ENCODE assay signal across 8 cellular contexts in the genomic region with DNA sequence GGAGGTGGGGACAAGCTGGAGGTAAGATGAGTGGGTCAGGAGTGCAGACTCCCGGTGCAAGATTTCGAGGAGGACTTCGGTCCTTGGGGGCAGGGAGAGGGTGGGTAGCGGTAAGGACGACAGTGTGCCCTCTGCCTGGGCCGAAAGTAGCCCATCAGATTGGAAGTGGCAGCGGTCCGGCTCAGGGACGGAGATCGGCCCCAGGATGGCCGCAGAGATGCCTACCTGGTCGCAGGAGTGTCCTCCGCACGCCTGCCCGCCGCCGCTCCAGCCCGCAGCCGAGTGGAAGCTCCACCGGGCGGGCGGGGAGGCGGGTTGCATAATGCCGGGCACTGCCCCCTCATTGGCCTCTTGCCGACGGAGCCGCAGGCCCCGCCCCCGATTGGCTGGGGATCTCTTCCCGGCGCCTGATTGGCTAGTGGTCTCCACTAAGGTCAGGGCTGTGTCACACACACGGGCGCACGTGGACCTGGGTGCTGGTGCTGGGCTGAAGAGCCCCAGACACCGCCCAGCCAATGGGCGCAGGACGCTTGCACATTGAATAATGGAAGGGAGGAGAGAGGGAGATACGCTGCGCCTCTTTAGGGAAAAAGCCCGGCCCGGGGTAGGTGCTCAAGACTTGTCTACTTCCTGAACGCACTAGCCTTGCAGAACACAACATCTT. TPM values are rescaled to one million over a fixed set of nuclear protein-coding genes. Genes with fewer than 3 reads are reported as not detected.
DNase-seq lines count a peak whose midpoint lies in the region; ATAC-seq and TF ChIP-seq lines count a peak whose summit lies in the region.

TSS of gene PER1 (minus strand) at position 293 of the 664 bp plus-strand sequence. CDS start 1,698 bp downstream, outside the sequence.

- no peak for TF ChIP-seq CTCF in Loucy (conservative IDR thresholded peaks at IDR 0.05; ENCODE audit: low read length)
- TF ChIP-seq CTCF in neural progenitor cell (IDR thresholded peaks at IDR 0.05) = no peak

- H3K4me1 Mint-ChIP-seq in activated naive CD4-positive, alpha-beta T cell treated with anti-CD3 and anti-CD28 coated beads for 36 hours (ENCODE audit: low read depth) = peaks cover 43% of the 10 kb centered on the region
- H3K4me1 Mint-ChIP-seq in neural progenitor cell = peaks cover 21% of the 10 kb centered on the region

- H3K79me2 ChIP-seq in Loucy (ENCODE audit: insufficient read depth, low read length) (peaks cover 11% of the 10 kb centered on the region; the same call in 1 of the 2 replicates), neural progenitor cell (ENCODE audit: low read depth) (no peaks in the 10 kb centered on the region)

- H3K27me3 Mint-ChIP-seq in activated naive CD4-positive, alpha-beta T cell treated with anti-CD3 and anti-CD28 coated beads for 36 hours (ENCODE audit: low read depth) = no peaks in the 10 kb centered on the region
- peaks cover 13% of the 10 kb centered on the region for H3K27me3 Mint-ChIP-seq in neural progenitor cell (ENCODE audit: insufficient read depth, low read depth)

- H3K4me3 Mint-ChIP-seq in activated naive CD4-positive, alpha-beta T cell treated with anti-CD3 and anti-CD28 coated beads for 36 hours = peak within 1 kb of the TSS; percentile 84
- no peak within 1 kb of the TSS for H3K4me3 Mint-ChIP-seq in neural progenitor cell

- H3K27ac ChIP-seq in neural progenitor cell = no peak within 1 kb of the TSS

- H3K4me3 ChIP-seq in GM08714 (ENCODE audit: low read length) = peak within 1 kb of the TSS; percentile 73
- H3K4me3 ChIP-seq in Loucy (ENCODE audit: low read length, poor library complexity, severe bottlenecking) = peak within 1 kb of the TSS; percentile 87
- peak within 1 kb of the TSS; percentile 69 for H3K4me3 ChIP-seq in neural progenitor cell

- intact Hi-C loops in activated naive CD4-positive, alpha-beta T cell treated with anti-CD3 and anti-CD28 coated beads for 36 hours (cut with micrococcal nuclease) = loop anchor here (1.0 to 10.0 kb wide), 4 partner anchors 136 to 667 kb away; partner anchors contain the start of genes FXR2, POLR2A, RANGRF and SLC35G6

- H4K20me1 ChIP-seq in Loucy (ENCODE audit: insufficient read depth, low read length, poor library complexity, severe bottlenecking) (peaks cover 15% of the 10 kb centered on the region), neural progenitor cell (ENCODE audit: low read depth) (peaks cover 18% of the 10 kb centered on the region)

- H3K9me2 ChIP-seq in Loucy (replicated peaks; ENCODE audit: low read depth, low read length) = no peaks in the 10 kb centered on the region

- CTCF ChIA-PET in activated naive CD4-positive, alpha-beta T cell treated with anti-CD3 and anti-CD28 coated beads for 36 hours (lab: Charles Lee) = interaction anchor here (1.8 kb wide), 1 partner anchor 94 kb away, joined by 7 read pairs; no protein-coding TSS in a partner anchor

- H3K36me3 Mint-ChIP-seq in activated naive CD4-positive, alpha-beta T cell treated with anti-CD3 and anti-CD28 coated beads for 36 hours (ENCODE audit: low read depth) = peaks cover 7% of the 10 kb centered on the region
- no peaks in the 10 kb centered on the region for H3K36me3 Mint-ChIP-seq in neural progenitor cell

- H3K4me1 ChIP-seq in Loucy (ENCODE audit: insufficient read depth, low read length, poor library complexity, severe bottlenecking) = peaks cover 34% of the 10 kb centered on the region
- H3K4me1 ChIP-seq in neural progenitor cell = peaks cover 18% of the 10 kb centered on the region

- peak within 1 kb of the TSS; percentile 77 for H3K9ac ChIP-seq in Loucy (ENCODE audit: low read depth, low read length, poor library complexity, severe bottlenecking)
- peak within 1 kb of the TSS; percentile 18 for H3K9ac ChIP-seq in neural progenitor cell

- H3K27ac Mint-ChIP-seq in activated naive CD4-positive, alpha-beta T cell treated with anti-CD3 and anti-CD28 coated beads for 36 hours = peak within 1 kb of the TSS; percentile 84
- H3K27ac Mint-ChIP-seq in neural progenitor cell = peak within 1 kb of the TSS; percentile 96

- no peaks in the 10 kb centered on the region for H3K27me3 ChIP-seq in Loucy (ENCODE audit: insufficient read depth, low read length, poor library complexity, severe bottlenecking)
- H3K27me3 ChIP-seq in neural progenitor cell = no peaks in the 10 kb centered on the region

- no peaks in the 10 kb centered on the region for H3F3A ChIP-seq in Loucy (ENCODE audit: low read depth)
- peaks cover 48% of the 10 kb centered on the region for H3F3A ChIP-seq in neural progenitor cell (ENCODE audit: low read depth)

- H3K4me2 ChIP-seq in Loucy (ENCODE audit: low read depth, low read length, poor library complexity, severe bottlenecking) (peak within 1 kb of the TSS; percentile 97), neural progenitor cell (peak within 1 kb of the TSS; percentile 92)

- H3K36me3 ChIP-seq in Loucy (ENCODE audit: insufficient read depth, low read length) (peaks cover 16% of the 10 kb centered on the region; the same call in 1 of the 2 replicates), neural progenitor cell (no peaks in the 10 kb centered on the region)

- DNase-seq in SK-N-DZ (ENCODE audit: low spot score) = peak; percentile 99
- DNase-seq in activated naive CD4-positive, alpha-beta T cell treated with anti-CD3 and anti-CD28 coated beads for 36 hours = peak; percentile 95
- peak; percentile 92 for DNase-seq in foreskin melanocyte
- DNase-seq in neural progenitor cell (ENCODE audit: low spot score) = peak; percentile 96
- peak; percentile 93 for DNase-seq in stromal cell of bone marrow (ENCODE audit: low read depth)

- no peak for ATAC-seq in HG02870 (IDR thresholded peaks at IDR 0.05; ENCODE audit: unreplicated experiment)

- no peaks in the 10 kb centered on the region for H3K9me3 Mint-ChIP-seq in activated naive CD4-positive, alpha-beta T cell treated with anti-CD3 and anti-CD28 coated beads for 36 hours
- no peaks in the 10 kb centered on the region for H3K9me3 Mint-ChIP-seq in neural progenitor cell

- no peaks in the 10 kb centered on the region for H3K9me3 ChIP-seq in Loucy (ENCODE audit: insufficient read depth, low read depth, low read length)
- no peaks in the 10 kb centered on the region for H3K9me3 ChIP-seq in neural progenitor cell (ENCODE audit: low read depth)

- peak within 1 kb of the TSS; percentile 68 for H2AFZ ChIP-seq in Loucy (ENCODE audit: low read length)
- H2AFZ ChIP-seq in neural progenitor cell (replicated peaks) = no peak within 1 kb of the TSS

RNA-seq across cellular contexts. Expression of gene PER1, which starts in this region (rescaled TPM):
- 8.1 and 24.4 TPM in 2 replicates for polyA plus RNA-seq in SK-N-DZ (2014; cell fraction: cytosol; rRNA removed)
- 10.2 and 34.8 TPM in 2 replicates for polyA plus RNA-seq in SK-N-DZ (2014; cell fraction: nucleus; rRNA removed)
- 10 to 100 TPM; 62.2 to 73.3 TPM for total RNA-seq in activated naive CD4-positive, alpha-beta T cell treated with anti-CD3 and anti-CD28 coated beads for 36 hours
- total RNA-seq in neural progenitor cell (ENCODE audit: low replicate concordance) = 3.2 and 11.4 TPM in 2 replicates
